Comparison of ENCODE assay signal across 18 cellular contexts in genomic region chr4:13992041-13992440, GRCh38.
DNase-seq lines count a peak whose midpoint lies in the region; ATAC-seq, FAIRE-seq and TF ChIP-seq lines count a peak whose summit lies in the region.
"Had no signal": no experiment of that assay in that cellular context is flagged by ENCODE, and none has a peak within 500 bp of the region (broad histone marks: within the 10 kb centered on the region; RNA-seq: fewer than 3 reads in every experiment).

No MANE protein-coding gene starts in this region.

- DNase-seq in A549 (ENCODE audit: low read depth in 1 of 2, low spot score in 1 of 2) = no peak
- peak; percentile 36 for DNase-seq in G401 (ENCODE audit: low spot score)
- no peak for DNase-seq in hepatocyte (ENCODE audit: low spot score)
- no peak for DNase-seq in nephron progenitor cell
- no peak for DNase-seq in activated T-cell treated with anti-CD3 and anti-CD28 coated beads, Interleukin-2, amount 50 U/mL, for 72 hours
- no peak for DNase-seq in EL
- no peak for DNase-seq in ureter (ENCODE audit: low spot score)
- DNase-seq: BE2C; CD4-positive, alpha-beta memory T cell; DMS153; GOT3; H9 had no signal

- FAIRE-seq in A549 (lab: Jason Lieb, UNC) = no peak
- FAIRE-seq: D721Med, GM12891, HepG2, HTR-8/SVneo had no signal

- H3K4me2 ChIP-seq in A549 (peak overlapping the region; percentile 79), hepatocyte (peak overlapping the region; percentile 42)

- no peak overlapping the region for H3K4me3 Mint-ChIP-seq in nephron progenitor cell
- no peak overlapping the region for H3K4me3 Mint-ChIP-seq in activated T-cell treated with anti-CD3 and anti-CD28 coated beads, Interleukin-2, amount 50 U/mL, for 72 hours
- H3K4me3 Mint-ChIP-seq: CD4-positive, alpha-beta memory T cell; H9 had no signal

- no peaks in the 10 kb centered on the region for H3K27me3 ChIP-seq in hepatocyte
- H3K27me3 ChIP-seq: BE2C had no signal

- H3K4me3 ChIP-seq in A549 (no peak overlapping the region), hepatocyte (no peak overlapping the region)

- H3K9me3 Mint-ChIP-seq in nephron progenitor cell = no peaks in the 10 kb centered on the region
- H3K9me3 Mint-ChIP-seq in activated T-cell treated with anti-CD3 and anti-CD28 coated beads, Interleukin-2, amount 50 U/mL, for 72 hours = peaks cover 0 to 2% of the 10 kb centered on the region in 2 donors

- no peak overlapping the region for H2AFZ ChIP-seq in hepatocyte

- TF ChIP-seq CTCF in A549 (IDR thresholded peaks at IDR 0.05) (no peak), hepatocyte (IDR thresholded peaks at IDR 0.05; ENCODE audit: poor library complexity) (no peak), nephron progenitor cell (IDR thresholded peaks at IDR 0.05) (no peak)

- TF ChIP-seq EP300 in A549 (IDR thresholded peaks at IDR 0.05) = no peak

- H3K27ac ChIP-seq in A549 (peak overlapping the region; percentile 97 to 98), hepatocyte (peak overlapping the region; percentile 57)
- H3K27ac ChIP-seq: C4-2B had no signal

- no peaks in the 10 kb centered on the region for H4K20me1 ChIP-seq in hepatocyte (ENCODE audit: insufficient read depth, poor library complexity, severe bottlenecking)

- H3K4me1 Mint-ChIP-seq in nephron progenitor cell = peaks cover 16% of the 10 kb centered on the region
- no peaks in the 10 kb centered on the region for H3K4me1 Mint-ChIP-seq in activated T-cell treated with anti-CD3 and anti-CD28 coated beads, Interleukin-2, amount 50 U/mL, for 72 hours (ENCODE audit: low read depth)
- H3K4me1 Mint-ChIP-seq: CD4-positive, alpha-beta memory T cell had no signal

- no peak for TF ChIP-seq RAD21 in A549 (conservative IDR thresholded peaks at IDR 0.05 in 1 of 2, IDR thresholded peaks at IDR 0.05 in 1 of 2)

- no peaks in the 10 kb centered on the region for H3K36me3 Mint-ChIP-seq in nephron progenitor cell (ENCODE audit: low read depth)
- no peaks in the 10 kb centered on the region for H3K36me3 Mint-ChIP-seq in activated T-cell treated with anti-CD3 and anti-CD28 coated beads, Interleukin-2, amount 50 U/mL, for 72 hours (ENCODE audit: insufficient read depth in 2 of 2)
- H3K36me3 Mint-ChIP-seq: CD4-positive, alpha-beta memory T cell had no signal

- no peak for TF ChIP-seq POLR2A in A549 (IDR thresholded peaks at IDR 0.05; ENCODE audit: low read length)

- H3K36me3 ChIP-seq in hepatocyte (replicated peaks; ENCODE audit: insufficient read depth, low read depth) = no peaks in the 10 kb centered on the region
- H3K36me3 ChIP-seq: BE2C had no signal

- POLR2A ChIA-PET in A549 (lab: Yijun Ruan, JAX) = no interaction called here

- H3K4me1 ChIP-seq in A549 (peaks cover 61% of the 10 kb centered on the region), hepatocyte (ENCODE audit: insufficient read depth) (peaks cover 29% of the 10 kb centered on the region)
- H3K4me1 ChIP-seq: BE2C had no signal

- peaks cover 9% of the 10 kb centered on the region; the same call in 1 of the 3 replicates for H3K9me3 ChIP-seq in A549
- no peaks in the 10 kb centered on the region for H3K9me3 ChIP-seq in hepatocyte (ENCODE audit: low read depth)
- H3K9me3 ChIP-seq: BE2C had no signal

- no peaks in the 10 kb centered on the region for H3K9me2 ChIP-seq in hepatocyte (replicated peaks; ENCODE audit: insufficient read depth)

- no peaks in the 10 kb centered on the region for H3K79me2 ChIP-seq in hepatocyte

- CTCF ChIA-PET in A549 (lab: Yijun Ruan, JAX) = interaction anchor here (0.8 to 1.5 kb wide), 2 partner anchors 336 to 363 kb away, joined by 3 to 4 read pairs; no protein-coding TSS in a partner anchor

- no peaks in the 10 kb centered on the region for H3K27me3 Mint-ChIP-seq in nephron progenitor cell (ENCODE audit: low read depth, poor library complexity)
- H3K27me3 Mint-ChIP-seq in activated T-cell treated with anti-CD3 and anti-CD28 coated beads, Interleukin-2, amount 50 U/mL, for 72 hours (ENCODE audit: low read depth) = peaks cover 5% of the 10 kb centered on the region
- H3K27me3 Mint-ChIP-seq: CD4-positive, alpha-beta memory T cell had no signal

- ATAC-seq in A549 = no peak
- no peak for ATAC-seq in activated T-cell treated with anti-CD3 and anti-CD28 coated beads, Interleukin-2, amount 50 U/mL, for 72 hours (replicated peaks in 1 of 2)
- no peak for ATAC-seq in GM19351 (IDR thresholded peaks at IDR 0.05; ENCODE audit: unreplicated experiment)

- WGBS in A549 (ENCODE audit: missing lambda C conversion rate) = 81% methylated on average over 2 of the region's 2 CpGs
- 93% methylated on average over 2 of the region's 2 CpGs for WGBS in hepatocyte (ENCODE audit: low lambda C conversion rate, missing lambda C conversion rate)

- H3K27ac Mint-ChIP-seq in nephron progenitor cell = peak overlapping the region; percentile 43
- H3K27ac Mint-ChIP-seq in activated T-cell treated with anti-CD3 and anti-CD28 coated beads, Interleukin-2, amount 50 U/mL, for 72 hours = no peak overlapping the region
- H3K27ac Mint-ChIP-seq: CD4-positive, alpha-beta memory T cell; H9 had no signal

- in situ Hi-C loops in G401 (cut with HindIII; ENCODE audit: low sequenced_read_pairs) = no loop called here

TF ChIP-seq in A549, 52 proteins besides CTCF, POLR2A, EP300 and RAD21 (continues in another document):
- TF ChIP-seq MAFK (IDR thresholded peaks at IDR 0.05; ENCODE audit: partially characterized antibody) = no peak
- no peak for TF ChIP-seq BHLHE40 (IDR thresholded peaks at IDR 0.05; ENCODE audit: low read depth, low read length)
- TF ChIP-seq FOSB (CRISPR knock-in tag; IDR thresholded peaks at IDR 0.05) = no peak
- TF ChIP-seq TFCP2L1 (CRISPR knock-in tag; IDR thresholded peaks at IDR 0.05) = no peak
- TF ChIP-seq CHD4 (IDR thresholded peaks at IDR 0.05; ENCODE audit: borderline replicate concordance) = no peak
- TF ChIP-seq, protein P1, sequence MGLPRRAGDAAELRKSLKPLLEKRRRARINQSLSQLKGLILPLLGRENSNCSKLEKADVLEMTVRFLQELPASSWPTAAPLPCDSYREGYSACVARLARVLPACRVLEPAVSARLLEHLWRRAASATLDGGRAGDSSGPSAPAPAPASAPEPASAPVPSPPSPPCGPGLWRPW (IDR thresholded peaks at IDR 0.05) = no peak
- no peak for TF ChIP-seq TP53 (CRISPR knock-in tag; IDR thresholded peaks at IDR 0.05)
- TF ChIP-seq, protein P2, sequence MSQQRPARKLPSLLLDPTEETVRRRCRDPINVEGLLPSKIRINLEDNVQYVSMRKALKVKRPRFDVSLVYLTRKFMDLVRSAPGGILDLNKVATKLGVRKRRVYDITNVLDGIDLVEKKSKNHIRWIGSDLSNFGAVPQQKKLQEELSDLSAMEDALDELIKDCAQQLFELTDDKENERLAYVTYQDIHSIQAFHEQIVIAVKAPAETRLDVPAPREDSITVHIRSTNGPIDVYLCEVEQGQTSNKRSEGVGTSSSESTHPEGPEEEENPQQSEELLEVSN (IDR thresholded peaks at IDR 0.05; ENCODE audit: borderline replicate concordance, low read depth) = no peak
- TF ChIP-seq FOXS1 (CRISPR knock-in tag; IDR thresholded peaks at IDR 0.05) = no peak
- TF ChIP-seq, protein P3, sequence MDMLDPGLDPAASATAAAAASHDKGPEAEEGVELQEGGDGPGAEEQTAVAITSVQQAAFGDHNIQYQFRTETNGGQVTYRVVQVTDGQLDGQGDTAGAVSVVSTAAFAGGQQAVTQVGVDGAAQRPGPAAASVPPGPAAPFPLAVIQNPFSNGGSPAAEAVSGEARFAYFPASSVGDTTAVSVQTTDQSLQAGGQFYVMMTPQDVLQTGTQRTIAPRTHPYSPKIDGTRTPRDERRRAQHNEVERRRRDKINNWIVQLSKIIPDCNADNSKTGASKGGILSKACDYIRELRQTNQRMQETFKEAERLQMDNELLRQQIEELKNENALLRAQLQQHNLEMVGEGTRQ (IDR thresholded peaks at IDR 0.05) = no peak
- no peak for TF ChIP-seq EHF (CRISPR knock-in tag; IDR thresholded peaks at IDR 0.05)
- no peak for TF ChIP-seq ZFP36 (IDR thresholded peaks at IDR 0.05; ENCODE audit: borderline replicate concordance, partially characterized antibody)
- TF ChIP-seq, protein P4, sequence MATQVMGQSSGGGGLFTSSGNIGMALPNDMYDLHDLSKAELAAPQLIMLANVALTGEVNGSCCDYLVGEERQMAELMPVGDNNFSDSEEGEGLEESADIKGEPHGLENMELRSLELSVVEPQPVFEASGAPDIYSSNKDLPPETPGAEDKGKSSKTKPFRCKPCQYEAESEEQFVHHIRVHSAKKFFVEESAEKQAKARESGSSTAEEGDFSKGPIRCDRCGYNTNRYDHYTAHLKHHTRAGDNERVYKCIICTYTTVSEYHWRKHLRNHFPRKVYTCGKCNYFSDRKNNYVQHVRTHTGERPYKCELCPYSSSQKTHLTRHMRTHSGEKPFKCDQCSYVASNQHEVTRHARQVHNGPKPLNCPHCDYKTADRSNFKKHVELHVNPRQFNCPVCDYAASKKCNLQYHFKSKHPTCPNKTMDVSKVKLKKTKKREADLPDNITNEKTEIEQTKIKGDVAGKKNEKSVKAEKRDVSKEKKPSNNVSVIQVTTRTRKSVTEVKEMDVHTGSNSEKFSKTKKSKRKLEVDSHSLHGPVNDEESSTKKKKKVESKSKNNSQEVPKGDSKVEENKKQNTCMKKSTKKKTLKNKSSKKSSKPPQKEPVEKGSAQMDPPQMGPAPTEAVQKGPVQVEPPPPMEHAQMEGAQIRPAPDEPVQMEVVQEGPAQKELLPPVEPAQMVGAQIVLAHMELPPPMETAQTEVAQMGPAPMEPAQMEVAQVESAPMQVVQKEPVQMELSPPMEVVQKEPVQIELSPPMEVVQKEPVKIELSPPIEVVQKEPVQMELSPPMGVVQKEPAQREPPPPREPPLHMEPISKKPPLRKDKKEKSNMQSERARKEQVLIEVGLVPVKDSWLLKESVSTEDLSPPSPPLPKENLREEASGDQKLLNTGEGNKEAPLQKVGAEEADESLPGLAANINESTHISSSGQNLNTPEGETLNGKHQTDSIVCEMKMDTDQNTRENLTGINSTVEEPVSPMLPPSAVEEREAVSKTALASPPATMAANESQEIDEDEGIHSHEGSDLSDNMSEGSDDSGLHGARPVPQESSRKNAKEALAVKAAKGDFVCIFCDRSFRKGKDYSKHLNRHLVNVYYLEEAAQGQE (IDR thresholded peaks at IDR 0.05) = no peak
- TF ChIP-seq, protein P5, sequence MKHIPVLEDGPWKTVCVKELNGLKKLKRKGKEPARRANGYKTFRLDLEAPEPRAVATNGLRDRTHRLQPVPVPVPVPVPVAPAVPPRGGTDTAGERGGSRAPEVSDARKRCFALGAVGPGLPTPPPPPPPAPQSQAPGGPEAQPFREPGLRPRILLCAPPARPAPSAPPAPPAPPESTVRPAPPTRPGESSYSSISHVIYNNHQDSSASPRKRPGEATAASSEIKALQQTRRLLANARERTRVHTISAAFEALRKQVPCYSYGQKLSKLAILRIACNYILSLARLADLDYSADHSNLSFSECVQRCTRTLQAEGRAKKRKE (CRISPR knock-in tag; IDR thresholded peaks at IDR 0.05; ENCODE audit: low read depth) = no peak
